23 cellular contexts compared by ENCODE assay signal in the genomic region with DNA sequence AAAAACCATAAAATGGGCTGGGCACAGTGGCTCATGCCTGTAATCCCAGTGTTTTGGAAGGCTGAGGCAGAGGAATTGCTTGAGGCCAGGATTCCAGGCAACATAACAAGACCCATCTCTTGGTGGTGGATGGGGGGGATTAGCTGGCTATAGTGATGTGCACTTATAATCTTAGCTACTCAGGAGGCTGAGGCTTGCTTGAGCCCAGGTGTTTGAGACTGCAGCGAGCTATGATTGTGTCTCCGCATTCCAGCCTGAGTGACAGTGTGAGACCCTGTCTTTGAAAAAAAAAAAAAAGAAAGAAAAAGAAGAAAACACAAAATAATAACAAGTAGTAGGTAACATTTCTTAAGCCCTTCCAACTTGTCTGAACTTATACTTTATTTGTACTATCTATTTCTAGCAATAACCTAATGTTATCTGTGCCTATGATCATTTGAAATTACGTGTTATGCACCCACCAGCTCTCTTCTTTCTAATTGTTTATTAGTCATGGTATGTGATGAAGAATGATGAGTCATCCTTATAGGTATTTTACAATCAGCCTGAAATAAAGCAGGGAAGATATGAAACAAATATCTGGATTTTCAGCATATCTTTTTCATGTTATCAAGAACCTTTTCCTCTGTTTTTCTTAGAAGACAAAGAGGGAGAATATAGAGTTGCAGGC.
DNase-seq lines count a peak whose midpoint lies in the region; ATAC-seq and TF ChIP-seq lines count a peak whose summit lies in the region.
"Had no signal": no experiment of that assay in that cellular context is flagged by ENCODE, and none has a peak within 500 bp of the region (broad histone marks: within the 10 kb centered on the region; RNA-seq: fewer than 3 reads in every experiment).

No MANE protein-coding gene starts in this region.

- no peaks in the 10 kb centered on the region for H3K27me3 ChIP-seq in Panc1 (ENCODE audit: control insufficient read depth, insufficient read depth, low read length)
- H3K27me3 ChIP-seq in naive thymus-derived CD4-positive, alpha-beta T cell (ENCODE audit: control insufficient read depth in 2 of 2, insufficient read depth in 2 of 2, low read length in 2 of 2): no peaks in the 10 kb centered on the region
- H3K27me3 ChIP-seq: body of pancreas, tibial nerve had no signal

- H3K27me3 Mint-ChIP-seq in naive thymus-derived CD4-positive, alpha-beta T cell: peaks cover 0 to 3% (median 0%) of the 10 kb centered on the region in 5 donors
- H3K27me3 Mint-ChIP-seq: dendritic cell treated with granulocyte-macrophage colony-stimulating factor and Interleukin-4, amounts not matched to agents 40 ng/mL and 50 ng/mL, for 4 days had no signal

- H3K4me3 ChIP-seq in Panc1 (ENCODE audit: low read depth in 2 of 2, low read length in 2 of 2) (no peak overlapping the region), choroid plexus epithelial cell (ENCODE audit: low read depth, low read length) (no peak overlapping the region)
- H3K4me3 ChIP-seq in naive thymus-derived CD4-positive, alpha-beta T cell (ENCODE audit: low read length): no peak overlapping the region
- H3K4me3 ChIP-seq: body of pancreas, tibial nerve had no signal

- no peak overlapping the region for H3K4me3 Mint-ChIP-seq in naive thymus-derived CD4-positive, alpha-beta T cell
- H3K4me3 Mint-ChIP-seq: activated naive CD4-positive, alpha-beta T cell treated with anti-CD3 and anti-CD28 coated beads for 36 hours; dendritic cell treated with granulocyte-macrophage colony-stimulating factor and Interleukin-4, amounts not matched to agents 40 ng/mL and 50 ng/mL, for 4 days; neural crest cell had no signal

- no peaks in the 10 kb centered on the region for H3K36me3 Mint-ChIP-seq in naive thymus-derived CD4-positive, alpha-beta T cell

- H3K36me3 ChIP-seq in Panc1 (ENCODE audit: control insufficient read depth, insufficient read depth, low read length): no peaks in the 10 kb centered on the region
- H3K36me3 ChIP-seq in naive thymus-derived CD4-positive, alpha-beta T cell (ENCODE audit: control insufficient read depth in 2 of 3, insufficient read depth in 3 of 3, low read length in 3 of 3): no peaks in the 10 kb centered on the region
- H3K36me3 ChIP-seq: tibial nerve had no signal

- intact Hi-C loops in Panc1 (cut with micrococcal nuclease; ENCODE audit: unreplicated experiment): no loop called here
- intact Hi-C loops in naive thymus-derived CD4-positive, alpha-beta T cell (cut with micrococcal nuclease): no loop called here

- TF ChIP-seq CTCF in Panc1 (IDR thresholded peaks at IDR 0.05) (no peak), choroid plexus epithelial cell (conservative IDR thresholded peaks at IDR 0.05; ENCODE audit: low read depth, low read length) (no peak)

- ATAC-seq in Panc1 (peak; percentile 36; the same call in 1 of the 2 replicates), GM18867 (IDR thresholded peaks at IDR 0.05; ENCODE audit: unreplicated experiment) (no peak)
- ATAC-seq in naive thymus-derived CD4-positive, alpha-beta T cell: no peak
- ATAC-seq: body of pancreas, esophagus mucosa had no signal

- H3K4me1 Mint-ChIP-seq in naive thymus-derived CD4-positive, alpha-beta T cell: no peaks in the 10 kb centered on the region

- in situ Hi-C loops in Panc1 (cut with HindIII; ENCODE audit: low pct_unique_long_range_greater_than_20kb, low sequenced_read_pairs): no loop called here

- POLR2A ChIA-PET in Panc1 (lab: Charles Lee): no interaction called here
- POLR2A ChIA-PET in naive thymus-derived CD4-positive, alpha-beta T cell (lab: Charles Lee): no interaction called here

- H3K27ac Mint-ChIP-seq in naive thymus-derived CD4-positive, alpha-beta T cell: no peak overlapping the region
- H3K27ac Mint-ChIP-seq: activated naive CD4-positive, alpha-beta T cell treated with anti-CD3 and anti-CD28 coated beads for 36 hours; dendritic cell treated with granulocyte-macrophage colony-stimulating factor and Interleukin-4, amounts not matched to agents 40 ng/mL and 50 ng/mL, for 4 days had no signal

- H3K9me3 ChIP-seq in Panc1 (ENCODE audit: control insufficient read depth, insufficient read depth, low read depth, low read length): no peaks in the 10 kb centered on the region
- no peaks in the 10 kb centered on the region for H3K9me3 ChIP-seq in naive thymus-derived CD4-positive, alpha-beta T cell (ENCODE audit: control insufficient read depth in 2 of 3, low read length in 3 of 3)
- H3K9me3 ChIP-seq: body of pancreas, tibial nerve had no signal

- peaks cover 0 to 6% (median 0%) of the 10 kb centered on the region in 11 donors for H3K9me3 Mint-ChIP-seq in naive thymus-derived CD4-positive, alpha-beta T cell
- H3K9me3 Mint-ChIP-seq: activated naive CD4-positive, alpha-beta T cell treated with anti-CD3 and anti-CD28 coated beads for 36 hours; dendritic cell treated with granulocyte-macrophage colony-stimulating factor and Interleukin-4, amounts not matched to agents 40 ng/mL and 50 ng/mL, for 4 days had no signal

- no TSS peak for BruUV-seq in Panc1 (replicated peaks; lab: Mats Ljungman, UMichigan)

- DNase-seq in HCEC 1CT (peak; percentile 64), Panc1 (ENCODE audit: low read depth, low spot score) (no peak), choroid plexus epithelial cell (ENCODE audit: low read depth) (peak; percentile 37), renal cortical epithelial cell (ENCODE audit: low read depth) (peak; percentile 41), SHP77 (lab: John Stamatoyannopoulos, UW) (no peak)
- no peak for DNase-seq in naive thymus-derived CD4-positive, alpha-beta T cell
- DNase-seq: activated CD4-positive, alpha-beta T cell treated with anti-CD3 and anti-CD28 coated beads, Interleukin-2, amount 50 U/mL, for 1 hour; activated naive CD4-positive, alpha-beta T cell treated with anti-CD3 and anti-CD28 coated beads for 36 hours; body of pancreas; DMS 273 treated with DMSO at 0.1 percent for 48 hours; head of caudate nucleus; mesenchymal stem cell; NCI-H1694; NCI-H446 treated with DMSO at 0.1 percent for 48 hours; OCI-M1; stimulated activated CD4-positive, alpha-beta T cell treated with anti-CD3 and anti-CD28 coated beads, Interleukin-15, amount 100 ng/mL, for 24 hours; stimulated activated naive CD4-positive, alpha-beta T cell; SW 1271 had no signal

- CTCF ChIA-PET in Panc1 (lab: Charles Lee): no interaction called here
- CTCF ChIA-PET in naive thymus-derived CD4-positive, alpha-beta T cell (lab: Charles Lee): no interaction called here

- peaks cover 6% of the 10 kb centered on the region for H3K4me1 ChIP-seq in Panc1 (ENCODE audit: control insufficient read depth, insufficient read depth, low read length)
- H3K4me1 ChIP-seq in naive thymus-derived CD4-positive, alpha-beta T cell (ENCODE audit: control insufficient read depth in 2 of 2, insufficient read depth in 2 of 2, low read length in 2 of 2): no peaks in the 10 kb centered on the region
- H3K4me1 ChIP-seq: tibial nerve had no signal

- no peak overlapping the region for H3K27ac ChIP-seq in Panc1 (ENCODE audit: low read length)
- H3K27ac ChIP-seq in naive thymus-derived CD4-positive, alpha-beta T cell (ENCODE audit: low read depth, low read length): no peak overlapping the region
- H3K27ac ChIP-seq: body of pancreas, tibial nerve had no signal

Comparison
In these comparisons a context has a peak if more than half of its experiments do, and no peak if none do; other contexts are left out.
1. DNase-seq: peak in HCEC 1CT (single experiment), choroid plexus epithelial cell (single experiment) and renal cortical epithelial cell (single experiment); none in Panc1 (single experiment), SHP77 (0 of 2) and naive thymus-derived CD4-positive, alpha-beta T cell (0 of 9).